Comparison of ENCODE assay signal across 2 cellular contexts in the genomic region with DNA sequence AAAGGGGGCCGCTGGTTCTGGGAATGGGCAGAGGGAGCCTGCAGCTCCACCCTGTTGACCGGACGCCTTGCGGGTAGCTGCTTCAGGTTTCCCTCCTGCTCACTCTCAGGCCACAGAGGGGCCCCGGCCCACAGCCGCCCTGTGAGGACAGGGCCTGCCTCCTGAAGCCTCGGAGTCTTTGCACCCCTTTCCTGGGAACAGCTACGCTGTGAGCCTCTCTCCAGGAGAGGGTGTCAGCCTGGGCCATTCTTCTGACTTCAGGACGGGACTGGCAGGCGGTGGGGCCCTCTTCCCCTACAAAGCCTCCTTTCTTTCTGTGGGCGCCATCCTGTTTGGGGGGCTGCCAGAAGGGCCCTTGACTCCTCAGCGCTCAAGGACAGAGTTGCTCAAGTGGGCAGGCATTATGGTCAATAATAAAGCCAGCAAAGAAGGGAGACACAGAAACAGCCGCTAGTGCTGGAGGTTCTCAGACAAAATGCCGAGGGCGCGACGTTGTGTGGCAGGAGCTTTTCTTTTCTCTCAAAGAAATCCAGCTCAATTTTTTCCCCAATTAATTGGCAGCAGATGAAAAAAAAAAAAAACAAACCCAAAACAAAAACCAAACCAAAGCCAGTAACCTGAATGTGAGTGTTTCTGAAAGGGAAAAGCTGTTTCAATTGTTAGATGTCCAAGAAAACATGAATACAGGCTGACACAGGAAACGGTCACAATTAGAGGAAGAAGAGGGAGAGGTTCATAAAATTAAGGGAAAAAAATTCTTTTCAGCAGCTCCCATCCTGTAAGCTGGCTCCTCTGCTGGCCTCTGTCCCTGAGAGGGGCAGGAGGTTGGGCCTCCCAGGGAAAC.
TF ChIP-seq lines count a peak whose summit lies in the region.

No MANE protein-coding gene starts in this region.

TF ChIP-seq in HEK293, 187 proteins besides CTCF, POLR2A, EP300 and RAD21 (continued from another document):
- TF ChIP-seq, protein P1, sequence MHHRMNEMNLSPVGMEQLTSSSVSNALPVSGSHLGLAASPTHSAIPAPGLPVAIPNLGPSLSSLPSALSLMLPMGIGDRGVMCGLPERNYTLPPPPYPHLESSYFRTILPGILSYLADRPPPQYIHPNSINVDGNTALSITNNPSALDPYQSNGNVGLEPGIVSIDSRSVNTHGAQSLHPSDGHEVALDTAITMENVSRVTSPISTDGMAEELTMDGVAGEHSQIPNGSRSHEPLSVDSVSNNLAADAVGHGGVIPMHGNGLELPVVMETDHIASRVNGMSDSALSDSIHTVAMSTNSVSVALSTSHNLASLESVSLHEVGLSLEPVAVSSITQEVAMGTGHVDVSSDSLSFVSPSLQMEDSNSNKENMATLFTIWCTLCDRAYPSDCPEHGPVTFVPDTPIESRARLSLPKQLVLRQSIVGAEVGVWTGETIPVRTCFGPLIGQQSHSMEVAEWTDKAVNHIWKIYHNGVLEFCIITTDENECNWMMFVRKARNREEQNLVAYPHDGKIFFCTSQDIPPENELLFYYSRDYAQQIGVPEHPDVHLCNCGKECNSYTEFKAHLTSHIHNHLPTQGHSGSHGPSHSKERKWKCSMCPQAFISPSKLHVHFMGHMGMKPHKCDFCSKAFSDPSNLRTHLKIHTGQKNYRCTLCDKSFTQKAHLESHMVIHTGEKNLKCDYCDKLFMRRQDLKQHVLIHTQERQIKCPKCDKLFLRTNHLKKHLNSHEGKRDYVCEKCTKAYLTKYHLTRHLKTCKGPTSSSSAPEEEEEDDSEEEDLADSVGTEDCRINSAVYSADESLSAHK (tag by site-specific recombination; IDR thresholded peaks at IDR 0.05), result 0 out of 2 replicates have a peak, but pooled peaks have one; percentile 19

TF ChIP-seq in HepG2, 621 proteins besides CTCF, POLR2A, EP300 and RAD21 (continued from another document):
- TF ChIP-seq, protein P2, sequence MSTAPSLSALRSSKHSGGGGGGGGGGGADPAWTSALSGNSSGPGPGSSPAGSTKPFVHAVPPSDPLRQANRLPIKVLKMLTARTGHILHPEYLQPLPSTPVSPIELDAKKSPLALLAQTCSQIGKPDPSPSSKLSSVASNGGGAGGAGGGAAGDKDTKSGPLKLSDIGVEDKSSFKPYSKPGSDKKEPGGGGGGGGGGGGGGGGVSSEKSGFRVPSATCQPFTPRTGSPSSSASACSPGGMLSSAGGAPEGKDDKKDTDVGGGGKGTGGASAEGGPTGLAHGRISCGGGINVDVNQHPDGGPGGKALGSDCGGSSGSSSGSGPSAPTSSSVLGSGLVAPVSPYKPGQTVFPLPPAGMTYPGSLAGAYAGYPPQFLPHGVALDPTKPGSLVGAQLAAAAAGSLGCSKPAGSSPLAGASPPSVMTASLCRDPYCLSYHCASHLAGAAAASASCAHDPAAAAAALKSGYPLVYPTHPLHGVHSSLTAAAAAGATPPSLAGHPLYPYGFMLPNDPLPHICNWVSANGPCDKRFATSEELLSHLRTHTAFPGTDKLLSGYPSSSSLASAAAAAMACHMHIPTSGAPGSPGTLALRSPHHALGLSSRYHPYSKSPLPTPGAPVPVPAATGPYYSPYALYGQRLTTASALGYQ (CRISPR knock-in tag; IDR thresholded peaks at IDR 0.05), result no peak
- TF ChIP-seq AGO2 (optimal IDR thresholded peaks at IDR 0.05; ENCODE audit: low read depth, low read length), result peak; percentile 85
TF ChIP-seq in HepG2: peak in this region for 2.
